ENCODE assay signal across 1 cellular context in genomic region chr19:49339364-49340068, GRCh38.
TF ChIP-seq lines count a peak whose summit lies in the region.

No MANE protein-coding gene starts in this region.

TF ChIP-seq in HepG2, 621 proteins besides CTCF, POLR2A, EP300 and RAD21:
- TF ChIP-seq RBFOX2 (IDR thresholded peaks at IDR 0.05; ENCODE audit: low read depth, low read length) (0 out of 2 replicates have a peak, but pooled peaks have one; percentile 24), ZBTB38 (CRISPR knock-in tag; IDR thresholded peaks at IDR 0.05) (0 out of 2 replicates have a peak, but pooled peaks have one; percentile 42), AGO2 (optimal IDR thresholded peaks at IDR 0.05; ENCODE audit: low read depth, low read length) (peak; percentile 81), CHCHD3 (CRISPR knock-in tag; IDR thresholded peaks at IDR 0.05) (no peak), ZNF746 (CRISPR knock-in tag; IDR thresholded peaks at IDR 0.05) (no peak), HOXA7 (CRISPR knock-in tag; IDR thresholded peaks at IDR 0.05) (no peak), TBX2 (CRISPR knock-in tag; IDR thresholded peaks at IDR 0.05; ENCODE audit: borderline replicate concordance) (0 out of 2 replicates have a peak, but pooled peaks have one; percentile 33)
